23 cellular contexts compared by ENCODE assay signal in genomic region chr6:149586149-149586548, GRCh38.
"Had no signal": no experiment of that assay in that cellular context is flagged by ENCODE, and none has a peak within 500 bp of the region (broad histone marks: within the 10 kb centered on the region; RNA-seq: fewer than 3 reads in every experiment).

No MANE protein-coding gene starts in this region.

- H3K4me3 Mint-ChIP-seq: activated T-cell treated with anti-CD3 and anti-CD28 coated beads, Interleukin-2, amount 50 U/mL, for 72 hours; dendritic cell treated with granulocyte-macrophage colony-stimulating factor and Interleukin-4, amounts not matched to agents 40 ng/mL and 50 ng/mL, for 4 days; immature natural killer cell; naive thymus-derived CD8-positive, alpha-beta T cell had no signal

- H3K4me3 ChIP-seq: cardiac muscle cell, gastrocnemius medialis, heart left ventricle, pancreas, right lobe of liver, testis, upper lobe of right lung had no signal

- H3K27me3 Mint-ChIP-seq: dendritic cell treated with granulocyte-macrophage colony-stimulating factor and Interleukin-4, amounts not matched to agents 40 ng/mL and 50 ng/mL, for 4 days; naive thymus-derived CD8-positive, alpha-beta T cell had no signal

- H3K4me1 Mint-ChIP-seq: immature natural killer cell; naive thymus-derived CD8-positive, alpha-beta T cell had no signal

- H3K9me3 ChIP-seq: gastrocnemius medialis, heart left ventricle, pancreas, right lobe of liver, testis, upper lobe of right lung had no signal

- H3K4me1 ChIP-seq: gastrocnemius medialis, heart left ventricle, pancreas, testis, upper lobe of right lung had no signal

- H3K27ac ChIP-seq: cardiac muscle cell, gastrocnemius medialis, heart left ventricle, pancreas, right lobe of liver, testis, upper lobe of right lung had no signal

- H3K9me3 Mint-ChIP-seq: activated naive CD4-positive, alpha-beta T cell treated with anti-CD3 and anti-CD28 coated beads, Interleukin-2, amount 50 U/mL, for 72 hours; activated T-cell treated with anti-CD3 and anti-CD28 coated beads, Interleukin-2, amount 50 U/mL, for 72 hours; dendritic cell treated with granulocyte-macrophage colony-stimulating factor and Interleukin-4, amounts not matched to agents 40 ng/mL and 50 ng/mL, for 4 days; immature natural killer cell; naive thymus-derived CD8-positive, alpha-beta T cell had no signal

- H3K36me3 Mint-ChIP-seq: activated naive CD4-positive, alpha-beta T cell treated with anti-CD3 and anti-CD28 coated beads, Interleukin-2, amount 50 U/mL, for 72 hours had no signal

- DNase-seq: activated CD4-positive, alpha-beta T cell treated with anti-CD3 and anti-CD28 coated beads, Interleukin-2, amount 50 U/mL, for 1 hour; activated CD8-positive, alpha-beta memory T cell treated with anti-CD3 and anti-CD28 coated beads, Interleukin-2, amount 50 U/mL, for 4 hours; activated gamma-delta T cell; activated T-cell treated with anti-CD3 and anti-CD28 coated beads, Interleukin-2, amount 50 U/mL, for 72 hours; amygdala; effector CD8-positive, alpha-beta T cell; gastrocnemius medialis; heart left ventricle; immature natural killer cell; left ventricle myocardium superior; naive thymus-derived CD8-positive, alpha-beta T cell; pancreas; right lobe of liver; small intestine; stimulated activated CD4-positive, alpha-beta T cell treated with anti-CD3 and anti-CD28 coated beads, Interleukin-15, amount 100 ng/mL, for 24 hours; stimulated activated CD4-positive, alpha-beta T cell treated with anti-CD3 and anti-CD28 coated beads, Interleukin-2, amount 100 ng/mL, for 48 hours; T1000; testis; upper lobe of right lung had no signal

- H3K27me3 ChIP-seq: cardiac muscle cell, gastrocnemius medialis, heart left ventricle, pancreas, right lobe of liver, testis, upper lobe of right lung had no signal

- ATAC-seq: activated naive CD4-positive, alpha-beta T cell treated with anti-CD3 and anti-CD28 coated beads, Interleukin-2, amount 50 U/mL, for 72 hours; activated T-cell treated with anti-CD3 and anti-CD28 coated beads, Interleukin-2, amount 50 U/mL, for 72 hours; esophagus mucosa; gastrocnemius medialis; heart left ventricle; left ventricle myocardium superior; naive thymus-derived CD8-positive, alpha-beta T cell; pancreas; right lobe of liver; upper lobe of right lung had no signal

- H3K27ac Mint-ChIP-seq: activated T-cell treated with anti-CD3 and anti-CD28 coated beads, Interleukin-2, amount 50 U/mL, for 72 hours; dendritic cell treated with granulocyte-macrophage colony-stimulating factor and Interleukin-4, amounts not matched to agents 40 ng/mL and 50 ng/mL, for 4 days; immature natural killer cell had no signal
